Comparison of ENCODE assay signal across 8 cellular contexts in the genomic region with DNA sequence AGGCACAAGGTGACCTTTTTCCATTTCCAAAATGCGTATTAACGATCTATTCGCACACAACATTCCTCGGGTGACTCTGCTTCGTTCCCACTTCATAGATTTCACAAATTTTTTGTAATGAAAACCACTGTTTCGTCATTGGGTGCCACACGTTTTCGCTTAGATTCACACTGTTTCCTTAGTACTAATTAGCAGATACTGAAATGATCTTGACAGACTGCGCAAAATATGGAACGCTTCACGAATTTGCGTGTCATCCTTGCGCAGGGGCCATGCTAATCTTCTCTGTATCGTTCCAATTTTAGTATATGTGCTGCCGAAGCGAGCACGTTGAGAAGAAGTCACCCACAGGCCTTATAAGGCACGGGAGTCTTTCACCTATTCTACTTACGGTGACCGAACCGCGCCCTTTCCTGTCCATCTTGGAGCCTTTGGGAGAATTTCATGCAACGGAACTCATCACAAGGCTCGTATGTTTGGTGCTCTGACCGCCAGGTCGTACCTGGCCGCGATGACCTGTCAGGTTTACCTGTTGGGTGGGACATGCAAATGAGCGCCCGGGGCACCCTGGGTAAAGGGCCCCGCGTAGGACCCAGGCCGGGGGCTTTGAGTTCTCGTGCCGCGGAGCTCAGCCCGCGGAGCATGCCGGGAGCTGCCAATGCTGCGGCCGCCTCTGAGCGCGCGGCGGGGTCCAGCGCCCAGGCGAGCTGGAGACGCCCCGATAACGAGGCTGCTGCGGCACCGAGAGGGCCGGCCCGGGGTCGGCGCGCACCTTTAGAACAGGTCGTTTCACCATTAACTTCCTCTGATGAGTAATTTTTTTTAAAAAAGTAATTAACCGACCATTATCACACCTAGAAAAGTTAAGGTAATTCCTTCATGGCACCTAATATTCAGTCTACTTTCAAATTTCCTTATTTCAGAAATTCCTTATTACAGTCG. TPM values are rescaled to one million over a fixed set of nuclear protein-coding genes. Genes with fewer than 3 reads are reported as not detected.
DNase-seq lines count a peak whose midpoint lies in the region; ATAC-seq and TF ChIP-seq lines count a peak whose summit lies in the region.

A gene (minus strand): TSS at position 329 of the 942 bp plus-strand sequence.

- H3K4me3 Mint-ChIP-seq in immature natural killer cell, result peak within 1 kb of the TSS; percentile 83 to 92 (median 88)

- no peaks in the 10 kb centered on the region for H3K36me3 Mint-ChIP-seq in immature natural killer cell

- H3K9ac ChIP-seq in mammary epithelial cell (ENCODE audit: insufficient read depth, low read length), result peak within 1 kb of the TSS; percentile 89
- peak within 1 kb of the TSS; percentile 99 for H3K9ac ChIP-seq in smooth muscle cell (ENCODE audit: low read depth)

- H3K27ac ChIP-seq in WERI-Rb-1 (peak within 1 kb of the TSS; percentile 98), mammary epithelial cell (ENCODE audit: insufficient read depth, low read depth, low read length) (peak within 1 kb of the TSS; percentile 91), smooth muscle cell (ENCODE audit: low read depth) (peak within 1 kb of the TSS; percentile 93)

- H3K4me1 Mint-ChIP-seq in immature natural killer cell, result peaks cover 35 to 39% of the 10 kb centered on the region in 2 donors

- H3K9me3 ChIP-seq in WERI-Rb-1 (ENCODE audit: severe bottlenecking) (no peaks in the 10 kb centered on the region), mammary epithelial cell (replicated peaks; ENCODE audit: insufficient read depth, low read length) (no peaks in the 10 kb centered on the region), smooth muscle cell (replicated peaks; ENCODE audit: low read depth) (no peaks in the 10 kb centered on the region)

- peak; percentile 60 for DNase-seq in A172 (ENCODE audit: low spot score)
- peak; percentile 83 for DNase-seq in NCI-H2107 treated with DMSO at 0.1 percent for 48 hours (lab: John Stamatoyannopoulos, UW; ENCODE audit: unreplicated experiment)
- DNase-seq in WERI-Rb-1, result peak; percentile 90
- peak; percentile 79 for DNase-seq in mammary epithelial cell
- peak; percentile 81 to 88 (median 82) for DNase-seq in immature natural killer cell
- peak; percentile 85 for DNase-seq in smooth muscle cell (lab: John Stamatoyannopoulos, UW; ENCODE audit: unreplicated experiment)

- no peak for TF ChIP-seq CTCF in WERI-Rb-1 (IDR thresholded peaks at IDR 0.05; ENCODE audit: low read depth, low read length)
- TF ChIP-seq CTCF in mammary epithelial cell (conservative IDR thresholded peaks at IDR 0.05 in 1 of 2, IDR thresholded peaks at IDR 0.05 in 1 of 2; ENCODE audit: extremely low read depth in 1 of 2, insufficient read depth in 1 of 2, low read depth in 1 of 2, low read length in 2 of 2), result no peak
- no peak for TF ChIP-seq CTCF in smooth muscle cell (IDR thresholded peaks at IDR 0.05; ENCODE audit: borderline replicate concordance, insufficient read depth, poor library complexity, severe bottlenecking)

- H4K20me1 ChIP-seq in mammary epithelial cell (ENCODE audit: insufficient read depth, low read length), result no peaks in the 10 kb centered on the region
- H4K20me1 ChIP-seq in smooth muscle cell (ENCODE audit: low read depth), result no peaks in the 10 kb centered on the region

- ATAC-seq in GM18861 (IDR thresholded peaks at IDR 0.05; ENCODE audit: unreplicated experiment) (peak; percentile 46), HG03066 (IDR thresholded peaks at IDR 0.05; ENCODE audit: low read depth, unreplicated experiment) (peak; percentile 44)

- whole genome bisulfite sequencing in mammary epithelial cell (ENCODE audit: low coverage, missing lambda C conversion rate), result under 1% methylated on average over 55 of the region's 60 CpGs
- under 1% methylated on average over 60 of the region's 60 CpGs for WGBS in smooth muscle cell (ENCODE audit: low lambda C conversion rate)

- peak within 1 kb of the TSS; percentile 86 to 96 (median 93) for H3K27ac Mint-ChIP-seq in immature natural killer cell

- in situ Hi-C loops in mammary epithelial cell (cut with MboI; ENCODE audit: low sequenced_read_pairs in 2 of 2), result no loop called here

- no peaks in the 10 kb centered on the region for H3K9me3 Mint-ChIP-seq in immature natural killer cell

- H3K27me3 ChIP-seq in WERI-Rb-1 (ENCODE audit: insufficient read depth, low read depth, severe bottlenecking) (no peaks in the 10 kb centered on the region), mammary epithelial cell (ENCODE audit: insufficient read depth, low read length) (no peaks in the 10 kb centered on the region), smooth muscle cell (ENCODE audit: low read depth) (no peaks in the 10 kb centered on the region)

- H3K4me1 ChIP-seq in mammary epithelial cell (ENCODE audit: insufficient read depth, low read length) (peaks cover 38% of the 10 kb centered on the region), smooth muscle cell (ENCODE audit: low read depth) (no peaks in the 10 kb centered on the region)

- H3K4me3 ChIP-seq in WERI-Rb-1 (ENCODE audit: low read depth, low read length) (peak within 1 kb of the TSS; percentile 92), mammary epithelial cell (replicated peaks in 1 of 3; ENCODE audit: insufficient read depth in 1 of 3, low read depth in 2 of 3, low read length in 3 of 3) (peak within 1 kb of the TSS; percentile 68 to 74 (median 74)), smooth muscle cell (peak within 1 kb of the TSS; percentile 80)

- no peaks in the 10 kb centered on the region for H3K36me3 ChIP-seq in WERI-Rb-1
- H3K36me3 ChIP-seq in mammary epithelial cell (ENCODE audit: insufficient read depth, low read length), result no peaks in the 10 kb centered on the region
- H3K36me3 ChIP-seq in smooth muscle cell (ENCODE audit: low read depth), result no peaks in the 10 kb centered on the region

- H3K4me2 ChIP-seq in mammary epithelial cell (ENCODE audit: insufficient read depth, low read depth, low read length) (peak within 1 kb of the TSS; percentile 95), smooth muscle cell (peak within 1 kb of the TSS; percentile 93)

- H2AFZ ChIP-seq in mammary epithelial cell (ENCODE audit: low read depth, low read length), result peak within 1 kb of the TSS; percentile 97
- peak within 1 kb of the TSS; percentile 98 for H2AFZ ChIP-seq in smooth muscle cell (ENCODE audit: low read depth)

- H3K79me2 ChIP-seq in mammary epithelial cell (ENCODE audit: insufficient read depth, low read length) (no peaks in the 10 kb centered on the region), smooth muscle cell (ENCODE audit: low read depth) (no peaks in the 10 kb centered on the region)

- BruUV-seq in mammary epithelial cell (replicated peaks; lab: Mats Ljungman, UMichigan), result TSS peak; percentile 100

- dilution Hi-C loops in mammary epithelial cell (cut with HindIII; ENCODE audit: low sequenced_read_pairs), result no loop called here

- CTCF ChIA-PET in mammary epithelial cell (lab: Charles Lee; ENCODE audit: low non-redundant PET), result interaction anchor here (0.6 kb wide), 1 partner anchor 745 kb away, joined by 4 read pairs; no protein-coding TSS in a partner anchor

- peaks cover 24 to 26% (median 25%) of the 10 kb centered on the region in 3 donors for H3K27me3 Mint-ChIP-seq in immature natural killer cell (ENCODE audit: low read depth in 3 of 3)

- H3F3A ChIP-seq in smooth muscle cell (ENCODE audit: low read depth), result peaks cover 10% of the 10 kb centered on the region

- intact Hi-C loops in mammary epithelial cell (cut with micrococcal nuclease), result loop anchor here (1.0 to 5.0 kb wide), 5 partner anchors 49 to 309 kb away; a partner anchor contains a TSS

RNA-seq across cellular contexts. Expression of the gene that starts here (rescaled TPM):
- total RNA-seq in A172 (2014; rRNA removed; shearing (Covaris generic)), result not detected in 2 replicates
- total RNA-seq in mammary epithelial cell (not detected), smooth muscle cell (not detected in 2 replicates)
- polyA plus RNA-seq in mammary epithelial cell (not detected), immature natural killer cell (not detected), smooth muscle cell (not detected in 2 replicates)
- not detected for polyA minus RNA-seq in mammary epithelial cell

Comparison
In these comparisons a context has a peak if more than half of its experiments do, and no peak if none do; other contexts are left out.
1. Peak in every context shown above with its lines: DNase-seq, ATAC-seq, H3K4me3 ChIP-seq and H3K27ac ChIP-seq.
2. Peak in DNase-seq in A172; RNA of the gene not detected or under 1 TPM.
3. Peak in DNase-seq, H3K4me3 ChIP-seq, H3K27ac ChIP-seq, H3K9ac ChIP-seq and H3K4me2 ChIP-seq in mammary epithelial cell; RNA of the gene not detected or under 1 TPM.
4. Peak in DNase-seq in immature natural killer cell; RNA of the gene not detected or under 1 TPM.
5. Peak in DNase-seq, H3K4me3 ChIP-seq, H3K27ac ChIP-seq, H3K9ac ChIP-seq and H3K4me2 ChIP-seq in smooth muscle cell; RNA of the gene not detected or under 1 TPM.